In genomic region chr1:32898056-32898455, GRCh38 we compare ENCODE assay signal across 29 cellular contexts. TPM values are rescaled to one million over a fixed set of nuclear protein-coding genes. Genes with fewer than 3 reads are reported as not detected.
"Had no signal": no experiment of that assay in that cellular context is flagged by ENCODE, and none has a peak within 500 bp of the region (broad histone marks: within the 10 kb centered on the region; RNA-seq: fewer than 3 reads in every experiment).

No MANE protein-coding gene starts in this region.

- DNase-seq: effector memory CD4-positive, alpha-beta T cell; erythroblast; esophagus squamous epithelium; foreskin melanocyte; glutamatergic neuron; heart right ventricle; hypothalamus; immature natural killer cell; left ventricle myocardium superior; lower lobe of right lung; naive thymus-derived CD8-positive, alpha-beta T cell; nephron progenitor cell; occipital lobe; right lobe of liver; stimulated activated CD4-positive, alpha-beta T cell treated with anti-CD3 and anti-CD28 coated beads, Interleukin-2, amount 100 ng/mL, for 24 hours; stimulated activated CD4-positive, alpha-beta T cell treated with anti-CD3 and anti-CD28 coated beads, Interleukin-4, amount 100 ng/mL, for 4 hours; stimulated activated naive CD8-positive, alpha-beta T cell treated with anti-CD3 and anti-CD28 coated beads, Interleukin-15, Interleukin-2, amounts not matched to agents 100 U/mL and 50 U/mL, for 24 hours; substantia nigra; testis; tibial artery had no signal

- H3K9me3 ChIP-seq: esophagus squamous epithelium, heart right ventricle, lower lobe of right lung, pancreas, right lobe of liver, testis, tibial artery had no signal

- H3K4me3 Mint-ChIP-seq: naive thymus-derived CD8-positive, alpha-beta T cell; nephron progenitor cell; stimulated activated memory B cell treated with anti-CD40 and anti-IgM and Interleukin-4, amounts not matched to agents 10 μg/mL and 1 μg/mL and 100 μg/mL, for 72 hours had no signal

- H3K36me3 ChIP-seq: heart right ventricle, lower lobe of right lung, pancreas, right lobe of liver had no signal

- H3K9me3 Mint-ChIP-seq: naive thymus-derived CD8-positive, alpha-beta T cell; nephron progenitor cell; stimulated activated memory B cell treated with anti-CD40 and anti-IgM and Interleukin-4, amounts not matched to agents 10 μg/mL and 1 μg/mL and 100 μg/mL, for 72 hours; type B pancreatic cell had no signal

- H3K27me3 ChIP-seq: pancreas, right lobe of liver, testis had no signal

- H3K4me3 ChIP-seq: coronary artery, esophagus squamous epithelium, heart right ventricle, lower lobe of right lung, pancreas, right lobe of liver, testis, tibial artery had no signal

- ATAC-seq: heart right ventricle; left ventricle myocardium superior; lower lobe of right lung; naive thymus-derived CD8-positive, alpha-beta T cell; pancreas; right lobe of liver; stimulated activated memory B cell treated with anti-CD40 and anti-IgM and Interleukin-4, amounts not matched to agents 10 μg/mL and 1 μg/mL and 100 μg/mL, for 72 hours; stimulated activated naive CD8-positive, alpha-beta T cell treated with anti-CD3 and anti-CD28 coated beads, Interleukin-15, Interleukin-2, amounts not matched to agents 100 U/mL and 50 U/mL, for 24 hours had no signal

- H3K27ac ChIP-seq: coronary artery, esophagus squamous epithelium, heart right ventricle, lower lobe of right lung, pancreas, right lobe of liver, testis, tibial artery had no signal

- H3K36me3 Mint-ChIP-seq: immature natural killer cell; stimulated activated memory B cell treated with anti-CD40 and anti-IgM and Interleukin-4, amounts not matched to agents 10 μg/mL and 1 μg/mL and 100 μg/mL, for 72 hours; type B pancreatic cell had no signal

- H3K27ac Mint-ChIP-seq: immature natural killer cell; nephron progenitor cell; stimulated activated memory B cell treated with anti-CD40 and anti-IgM and Interleukin-4, amounts not matched to agents 10 μg/mL and 1 μg/mL and 100 μg/mL, for 72 hours had no signal

RNA-seq across cellular contexts. Expression of gene TMEM54, which starts 3.1 kb away (rescaled TPM):
- total RNA-seq: naive thymus-derived CD8-positive, alpha-beta T cell had no signal
- polyA plus RNA-seq: immature natural killer cell; naive thymus-derived CD8-positive, alpha-beta T cell had no signal

RNA-seq across cellular contexts. Expression of gene HPCA, which starts 11.8 kb away (rescaled TPM):
- total RNA-seq: dermis blood vessel endothelial cell; endothelial cell of umbilical vein; esophagus squamous epithelium; heart right ventricle; left ventricle myocardium superior; lower lobe of right lung; mesenteric fat pad; naive thymus-derived CD8-positive, alpha-beta T cell; pulmonary artery endothelial cell; right lobe of liver had no signal
- polyA plus RNA-seq: endothelial cell of umbilical vein; heart right ventricle; immature natural killer cell; keratinocyte; naive thymus-derived CD8-positive, alpha-beta T cell had no signal

RNA-seq across cellular contexts. Expression of gene FNDC5, which starts 27.3 kb away (rescaled TPM):
- total RNA-seq: naive thymus-derived CD8-positive, alpha-beta T cell had no signal
- polyA plus RNA-seq: immature natural killer cell; keratinocyte; naive thymus-derived CD8-positive, alpha-beta T cell had no signal
